ENCODE assay signal across 28 cellular contexts in genomic region chr5:143302344-143302743, GRCh38.
A peak's percentile ranks its signal among the peaks of the same experiment; 100 is the strongest.
DNase-seq lines count a peak whose midpoint lies in the region; ATAC-seq, FAIRE-seq and TF ChIP-seq lines count a peak whose summit lies in the region.
"Had no signal": no experiment of that assay in that cellular context is flagged by ENCODE, and none has a peak within 500 bp of the region (broad histone marks: within the 10 kb centered on the region; RNA-seq: fewer than 3 reads in every experiment).

No MANE protein-coding gene starts in this region.

- H3K27ac ChIP-seq in A549: no peak overlapping the region
- H3K27ac ChIP-seq: BLaER1, right atrium auricular region had no signal

- H3K4me2 ChIP-seq in A549: no peak overlapping the region
- H3K4me2 ChIP-seq: BLaER1 had no signal

- H3K27me3 ChIP-seq in bronchial epithelial cell (ENCODE audit: control insufficient read depth, insufficient read depth, low read length): no peaks in the 10 kb centered on the region
- H3K27me3 ChIP-seq: BLaER1, dorsolateral prefrontal cortex, right atrium auricular region had no signal

- peak overlapping the region; percentile 54 for H3K4me3 Mint-ChIP-seq in HFFc6
- H3K4me3 Mint-ChIP-seq: activated naive CD4-positive, alpha-beta T cell treated with anti-CD3 and anti-CD28 coated beads, Interleukin-2, amount 10 ng/mL, durations not matched to agents 7 days and 5 days; type B pancreatic cell had no signal

- H3K9me3 ChIP-seq in A549: peaks cover 6% of the 10 kb centered on the region; the same call in 2 of the 3 replicates
- H3K9me3 ChIP-seq: Caco-2, right atrium auricular region had no signal

- H3K4me1 ChIP-seq in A549: peaks cover 13% of the 10 kb centered on the region
- H3K4me1 ChIP-seq: BLaER1, Caco-2, right atrium auricular region had no signal

- no peak overlapping the region for H3K4me3 ChIP-seq in A549
- H3K4me3 ChIP-seq in bronchial epithelial cell (ENCODE audit: low read depth, low read length): no peak overlapping the region
- H3K4me3 ChIP-seq: BLaER1, dorsolateral prefrontal cortex, right atrium auricular region had no signal

- H3K27me3 Mint-ChIP-seq in HFFc6 (ENCODE audit: insufficient read depth): no peaks in the 10 kb centered on the region
- H3K27me3 Mint-ChIP-seq: activated naive CD4-positive, alpha-beta T cell treated with anti-CD3 and anti-CD28 coated beads, Interleukin-2, amount 10 ng/mL, durations not matched to agents 7 days and 5 days; type B pancreatic cell had no signal

- peaks cover 73% of the 10 kb centered on the region for H3K36me3 Mint-ChIP-seq in HFFc6 (ENCODE audit: low read depth)

- DNase-seq in A549 (ENCODE audit: low read depth in 1 of 2, low spot score in 1 of 2) (no peak), HFFc6 (no peak), bronchial epithelial cell (ENCODE audit: low read depth) (peak; percentile 62), kidney tubule cell (ENCODE audit: low spot score) (peak; percentile 34), NCI-H2029 (lab: John Stamatoyannopoulos, UW) (no peak), NCI-H748 treated with DMSO at 0.1 percent for 48 hours (lab: John Stamatoyannopoulos, UW) (no peak)
- no peak for DNase-seq in activated effector memory CD4-positive, alpha-beta T cell treated with Interleukin-2 at 50 U/mL for 16 hours
- DNase-seq in stimulated activated CD4-positive, alpha-beta T cell treated with anti-CD3 and anti-CD28 coated beads, Interleukin-4, amount 100 ng/mL, for 4 hours: no peak
- DNase-seq: activated CD4-positive, alpha-beta T cell treated with anti-CD3 and anti-CD28 coated beads for 1 hour; activated naive CD4-positive, alpha-beta T cell treated with anti-CD3 and anti-CD28 coated beads, Interleukin-2, amount 10 ng/mL, durations not matched to agents 7 days and 5 days; activated T-cell treated with anti-CD3 and anti-CD28 coated beads, Interleukin-2, amount 50 U/mL, for 1 hour; anterior cingulate cortex; Caco-2; central memory CD4-positive, alpha-beta T cell; DMS79 treated with DMSO at 0.1 percent for 48 hours; dorsolateral prefrontal cortex; kidney glomerular epithelial cell; NCI-H187; NCI-H226; NCI-H774; occipital lobe; SHP77 treated with DMSO at 0.1 percent for 48 hours; stimulated activated CD8-positive, alpha-beta memory T cell treated with anti-CD3 and anti-CD28 coated beads, Interleukin-4, amount 100 ng/mL, for 48 hours; T-helper 1 cell had no signal

- CTCF ChIA-PET in A549 (lab: Yijun Ruan, JAX): no interaction called here

- FAIRE-seq in A549 (lab: Jason Lieb, UNC) (peak; percentile 7), bronchial epithelial cell (lab: Jason Lieb, UNC) (no peak)
- FAIRE-seq: endothelial cell of umbilical vein had no signal

- peaks cover 4% of the 10 kb centered on the region for H3K36me3 ChIP-seq in bronchial epithelial cell (ENCODE audit: control insufficient read depth, insufficient read depth, low read length)

- H3K27ac Mint-ChIP-seq in HFFc6: peak overlapping the region; percentile 12
- H3K27ac Mint-ChIP-seq: activated naive CD4-positive, alpha-beta T cell treated with anti-CD3 and anti-CD28 coated beads, Interleukin-2, amount 10 ng/mL, durations not matched to agents 7 days and 5 days; type B pancreatic cell had no signal

- POLR2A ChIA-PET in A549 (lab: Yijun Ruan, JAX): no interaction called here

- H3K9me3 Mint-ChIP-seq in HFFc6: no peaks in the 10 kb centered on the region

- TF ChIP-seq CTCF in A549 (IDR thresholded peaks at IDR 0.05) (no peak), HFFc6 (IDR thresholded peaks at IDR 0.05) (no peak), bronchial epithelial cell (IDR thresholded peaks at IDR 0.05; ENCODE audit: insufficient read depth, low read length, severe bottlenecking) (no peak)

- peaks cover 75% of the 10 kb centered on the region for H3K4me1 Mint-ChIP-seq in HFFc6 (ENCODE audit: low read depth)
- H3K4me1 Mint-ChIP-seq: activated naive CD4-positive, alpha-beta T cell treated with anti-CD3 and anti-CD28 coated beads, Interleukin-2, amount 10 ng/mL, durations not matched to agents 7 days and 5 days had no signal

- no peak for ATAC-seq in A549

- no peak for TF ChIP-seq EP300 in A549 (IDR thresholded peaks at IDR 0.05)

- no peak for TF ChIP-seq POLR2A in A549 (IDR thresholded peaks at IDR 0.05; ENCODE audit: low read length)

- TF ChIP-seq RAD21 in A549 (conservative IDR thresholded peaks at IDR 0.05 in 1 of 2, IDR thresholded peaks at IDR 0.05 in 1 of 2): no peak

TF ChIP-seq in A549, 52 proteins besides CTCF, POLR2A, EP300 and RAD21:
- TF ChIP-seq CHD2 (IDR thresholded peaks at IDR 0.05; ENCODE audit: low read length, partially characterized antibody) (no peak), FOXS1 (CRISPR knock-in tag; IDR thresholded peaks at IDR 0.05) (no peak), MYC (IDR thresholded peaks at IDR 0.05; ENCODE audit: borderline replicate concordance, low read length) (no peak), JUN (IDR thresholded peaks at IDR 0.05) (no peak), TP53 (CRISPR knock-in tag; IDR thresholded peaks at IDR 0.05) (no peak), HEYL (CRISPR knock-in tag; IDR thresholded peaks at IDR 0.05) (no peak), CHD4 (IDR thresholded peaks at IDR 0.05; ENCODE audit: borderline replicate concordance) (no peak), HOXB5 (CRISPR knock-in tag; IDR thresholded peaks at IDR 0.05) (no peak), KDM1A (IDR thresholded peaks at IDR 0.05; ENCODE audit: low read depth) (no peak), E2F6 (IDR thresholded peaks at IDR 0.05; ENCODE audit: borderline replicate concordance, low read depth) (no peak), HOXA7 (CRISPR knock-in tag; IDR thresholded peaks at IDR 0.05) (no peak), MAFK (IDR thresholded peaks at IDR 0.05; ENCODE audit: partially characterized antibody) (no peak)

Comparison
In these comparisons a context has a peak if more than half of its experiments do, and no peak if none do; other contexts are left out.
1. DNase-seq: peak in bronchial epithelial cell (single experiment) and kidney tubule cell (single experiment); none in A549 (0 of 2), HFFc6 (single experiment), activated effector memory CD4-positive, alpha-beta T cell treated with Interleukin-2 at 50 U/mL for 16 hours (single experiment), stimulated activated CD4-positive, alpha-beta T cell treated with anti-CD3 and anti-CD28 coated beads, Interleukin-4, amount 100 ng/mL, for 4 hours (0 of 2), NCI-H2029 (single experiment) and NCI-H748 treated with DMSO at 0.1 percent for 48 hours (single experiment).